In genomic region chr19:17363852-17364605, GRCh38 we compare ENCODE assay signal across 9 cellular contexts. TPM values are rescaled to one million over a fixed set of nuclear protein-coding genes. Genes with fewer than 3 reads are reported as not detected.
"Had no signal": no experiment of that assay in that cellular context is flagged by ENCODE, and none has a peak within 500 bp of the region (broad histone marks: within the 10 kb centered on the region; RNA-seq: fewer than 3 reads in every experiment).

No MANE protein-coding gene starts in this region.

RNA-seq across cellular contexts. Expression of gene PLVAP, which starts 13.1 kb away (rescaled TPM):
- total RNA-seq: naive thymus-derived CD8-positive, alpha-beta T cell; osteocyte; smooth muscle cell had no signal
- polyA plus RNA-seq: naive thymus-derived CD8-positive, alpha-beta T cell; smooth muscle cell had no signal

RNA-seq across cellular contexts. Expression of gene CCDC194, which starts 30.0 kb away (rescaled TPM):
- total RNA-seq: osteocyte, prostate gland, right atrium auricular region, smooth muscle cell, suprapubic skin, transverse colon, urinary bladder had no signal
- polyA plus RNA-seq: naive thymus-derived CD8-positive, alpha-beta T cell; pancreas; smooth muscle cell; urinary bladder had no signal
